Comparison of ENCODE assay signal across 8 cellular contexts in the genomic region with DNA sequence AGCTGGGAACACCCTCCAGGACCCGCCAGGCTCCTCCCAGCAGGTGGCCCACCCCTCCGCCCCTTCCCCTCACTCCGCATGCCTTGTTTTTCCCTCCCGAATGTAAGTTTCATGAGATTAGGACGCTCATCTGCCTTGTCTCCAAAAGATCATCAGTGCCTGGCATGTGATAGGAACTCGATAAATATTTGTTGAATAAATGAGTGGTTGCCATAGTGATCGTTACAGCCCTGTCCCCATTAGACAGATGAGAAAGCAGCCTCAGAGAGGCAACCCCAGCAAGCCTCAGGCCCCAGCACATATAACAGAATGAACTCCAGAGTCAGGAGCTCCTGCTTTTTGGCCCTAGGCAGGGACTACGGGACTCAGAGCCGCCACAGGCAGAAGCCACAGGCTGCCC. TPM values are rescaled to one million over a fixed set of nuclear protein-coding genes. Genes with fewer than 3 reads are reported as not detected.
DNase-seq lines count a peak whose midpoint lies in the region; ATAC-seq and TF ChIP-seq lines count a peak whose summit lies in the region.
"Had no signal": no experiment of that assay in that cellular context is flagged by ENCODE, and none has a peak within 500 bp of the region (broad histone marks: within the 10 kb centered on the region; RNA-seq: fewer than 3 reads in every experiment).

No MANE protein-coding gene starts in this region.

- H3K27ac Mint-ChIP-seq in GM23338, result no peak overlapping the region
- peak overlapping the region in 1 of 2 donors; percentile 92 for H3K27ac Mint-ChIP-seq in stimulated activated naive CD8-positive, alpha-beta T cell treated with anti-CD3 and anti-CD28 coated beads, Interleukin-15, amount 100 ng/mL, for 72 hours

- peaks cover 2% of the 10 kb centered on the region; the same call in 1 of the 3 replicates for H3K36me3 Mint-ChIP-seq in GM23338 (ENCODE audit: low read depth)
- H3K36me3 Mint-ChIP-seq: brain had no signal

- H3K9ac ChIP-seq in fibroblast of lung (ENCODE audit: insufficient read depth, low read length), result no peak overlapping the region
- H3K9ac ChIP-seq in smooth muscle cell (ENCODE audit: low read depth), result peak overlapping the region; percentile 73

- H3K36me3 ChIP-seq in GM23338 (ENCODE audit: insufficient read depth) (no peaks in the 10 kb centered on the region), Peyer's patch (peaks cover 0 to 17% (median 0%) of the 10 kb centered on the region in 3 donors), fibroblast of lung (ENCODE audit: control insufficient read depth, insufficient read depth, low read length) (no peaks in the 10 kb centered on the region), smooth muscle cell (ENCODE audit: low read depth) (no peaks in the 10 kb centered on the region)

- no peaks in the 10 kb centered on the region for H3K9me2 ChIP-seq in GM23338 (ENCODE audit: insufficient read depth)

- H3K4me1 ChIP-seq in GM23338 (ENCODE audit: insufficient read depth) (peaks cover 22% of the 10 kb centered on the region), Peyer's patch (peaks cover 5 to 46% (median 29%) of the 10 kb centered on the region in 4 donors), fibroblast of lung (ENCODE audit: control insufficient read depth, extremely low read depth, insufficient read depth, low read length) (peaks cover 5% of the 10 kb centered on the region), smooth muscle cell (ENCODE audit: low read depth) (peaks cover 28% of the 10 kb centered on the region)

- WGBS in smooth muscle cell (ENCODE audit: low lambda C conversion rate), result 80% methylated on average over 8 of the region's 9 CpGs

- TF ChIP-seq CTCF in GM23338 (conservative IDR thresholded peaks at IDR 0.05; ENCODE audit: low read depth in 2 of 2) (no peak), Peyer's patch (IDR thresholded peaks at IDR 0.05) (no peak), fibroblast of lung (conservative IDR thresholded peaks at IDR 0.05 in 1 of 2, IDR thresholded peaks at IDR 0.05 in 1 of 2; ENCODE audit: low read depth in 1 of 2, low read length in 2 of 2) (no peak), smooth muscle cell (IDR thresholded peaks at IDR 0.05; ENCODE audit: borderline replicate concordance, insufficient read depth, poor library complexity, severe bottlenecking) (no peak)

- H3K27me3 ChIP-seq in GM23338 (ENCODE audit: insufficient read depth), result no peaks in the 10 kb centered on the region
- no peaks in the 10 kb centered on the region for H3K27me3 ChIP-seq in Peyer's patch
- H3K27me3 ChIP-seq in fibroblast of lung (ENCODE audit: control insufficient read depth, insufficient read depth, low read length), result no peaks in the 10 kb centered on the region
- H3K27me3 ChIP-seq in smooth muscle cell (ENCODE audit: low read depth), result no peaks in the 10 kb centered on the region

- H3K4me3 ChIP-seq in GM23338, result no peak overlapping the region
- no peak overlapping the region for H3K4me3 ChIP-seq in Peyer's patch
- H3K4me3 ChIP-seq in fibroblast of lung (replicated peaks in 1 of 4; ENCODE audit: control extremely low read depth in 1 of 4, insufficient read depth in 1 of 4, low read depth in 3 of 4, low read length in 4 of 4), result no peak overlapping the region
- H3K4me3 ChIP-seq in smooth muscle cell, result no peak overlapping the region

- H4K20me1 ChIP-seq in GM23338 (replicated peaks; ENCODE audit: insufficient read depth) (no peaks in the 10 kb centered on the region; the same call in 1 of the 2 replicates), fibroblast of lung (ENCODE audit: control insufficient read depth, extremely low read depth, insufficient read depth, low read length) (no peaks in the 10 kb centered on the region), smooth muscle cell (ENCODE audit: low read depth) (peaks cover 7% of the 10 kb centered on the region)

- no peaks in the 10 kb centered on the region for H3K9me3 Mint-ChIP-seq in GM23338
- H3K9me3 Mint-ChIP-seq in stimulated activated naive CD8-positive, alpha-beta T cell treated with anti-CD3 and anti-CD28 coated beads, Interleukin-15, amount 100 ng/mL, for 72 hours, result no peaks in the 10 kb centered on the region
- H3K9me3 Mint-ChIP-seq: brain had no signal

- no peaks in the 10 kb centered on the region for H3K9me3 ChIP-seq in Peyer's patch
- H3K9me3 ChIP-seq in fibroblast of lung (ENCODE audit: control insufficient read depth, insufficient read depth, low read depth, low read length), result no peaks in the 10 kb centered on the region
- no peaks in the 10 kb centered on the region for H3K9me3 ChIP-seq in smooth muscle cell (replicated peaks; ENCODE audit: low read depth)

- H3K4me3 Mint-ChIP-seq in GM23338, result no peak overlapping the region
- no peak overlapping the region for H3K4me3 Mint-ChIP-seq in stimulated activated naive CD8-positive, alpha-beta T cell treated with anti-CD3 and anti-CD28 coated beads, Interleukin-15, amount 100 ng/mL, for 72 hours

- no peak for TF ChIP-seq POLR2A in Peyer's patch (IDR thresholded peaks at IDR 0.05)

- peaks cover 36% of the 10 kb centered on the region for H3K4me1 Mint-ChIP-seq in GM23338
- H3K4me1 Mint-ChIP-seq in stimulated activated naive CD8-positive, alpha-beta T cell treated with anti-CD3 and anti-CD28 coated beads, Interleukin-15, amount 100 ng/mL, for 72 hours, result peaks cover 53% of the 10 kb centered on the region

- no peak for ATAC-seq in GM23338
- ATAC-seq in stimulated activated naive CD8-positive, alpha-beta T cell treated with anti-CD3 and anti-CD28 coated beads, Interleukin-15, amount 100 ng/mL, for 72 hours, result no peak

- peaks cover 11% of the 10 kb centered on the region; the same call in 1 of the 2 replicates for H3F3A ChIP-seq in GM23338 (replicated peaks; ENCODE audit: low read depth)
- peaks cover 20% of the 10 kb centered on the region for H3F3A ChIP-seq in smooth muscle cell (ENCODE audit: low read depth)

- no peak overlapping the region for H2AFZ ChIP-seq in GM23338
- H2AFZ ChIP-seq in fibroblast of lung (ENCODE audit: low read length), result no peak overlapping the region
- no peak overlapping the region for H2AFZ ChIP-seq in smooth muscle cell (ENCODE audit: low read depth)

- H3K4me2 ChIP-seq in GM23338 (peak overlapping the region; percentile 51; the same call in 1 of the 2 replicates), fibroblast of lung (ENCODE audit: extremely low read depth, insufficient read depth, low read length) (no peak overlapping the region), smooth muscle cell (peak overlapping the region; percentile 52)

- H3K79me2 ChIP-seq in GM23338 (replicated peaks; ENCODE audit: insufficient read depth) (0 out of 2 replicates have a peak, but pooled peaks cover 4% of the 10 kb centered on the region), fibroblast of lung (ENCODE audit: control insufficient read depth, insufficient read depth, low read length) (no peaks in the 10 kb centered on the region), smooth muscle cell (ENCODE audit: low read depth) (peaks cover 8% of the 10 kb centered on the region)

- H3K27ac ChIP-seq in GM23338 (ENCODE audit: low read depth) (no peak overlapping the region; the same call in 1 of the 2 replicates), Peyer's patch (peak overlapping the region; percentile 74 to 87 (median 80)), fibroblast of lung (ENCODE audit: insufficient read depth, low read length) (peak overlapping the region; percentile 39), smooth muscle cell (ENCODE audit: low read depth) (peak overlapping the region; percentile 99)

- H3K27me3 Mint-ChIP-seq in GM23338 (ENCODE audit: insufficient read depth, low read depth, poor library complexity), result peaks cover 15% of the 10 kb centered on the region
- no peaks in the 10 kb centered on the region for H3K27me3 Mint-ChIP-seq in stimulated activated naive CD8-positive, alpha-beta T cell treated with anti-CD3 and anti-CD28 coated beads, Interleukin-15, amount 100 ng/mL, for 72 hours
- H3K27me3 Mint-ChIP-seq: brain had no signal

- DNase-seq in GM23338 (ENCODE audit: low spot score), result no peak
- no peak for DNase-seq in Peyer's patch
- no peak for DNase-seq in fibroblast of lung (ENCODE audit: low read depth in 2 of 2)
- DNase-seq in smooth muscle cell (lab: John Stamatoyannopoulos, UW; ENCODE audit: unreplicated experiment), result no peak
- no peak for DNase-seq in stimulated activated naive CD8-positive, alpha-beta T cell treated with anti-CD3 and anti-CD28 coated beads, Interleukin-15, amount 100 ng/mL, for 72 hours
- DNase-seq in ureter (ENCODE audit: low spot score), result no peak
- no peak for DNase-seq in ecto neural progenitor cell (ENCODE audit: low spot score)

TF ChIP-seq in GM23338, 12 proteins besides CTCF, POLR2A, EP300 and RAD21 (continues in another document):
- TF ChIP-seq CREB1 (CRISPR knock-in tag; IDR thresholded peaks at IDR 0.05; ENCODE audit: low read depth) (no peak), EZH2phosphoT487 (IDR thresholded peaks at IDR 0.05; ENCODE audit: unreplicated experiment) (no peak)

RNA-seq across cellular contexts. Expression of gene CAMKK1, which starts 5.0 kb away (rescaled TPM):
- 7.1 and 8.7 TPM in 2 replicates for total RNA-seq in GM23338 (2014; rRNA removed; shearing (Covaris generic))
- polyA plus RNA-seq in GM23338 (2016; fragmentation: Nextera tagmentation; extraction: Ambion mirVana), result 4.3 TPM in 2 replicates
- total RNA-seq in Peyer's patch, result 10 to 100 TPM in 1 of 4 donors, 1 to 10 TPM in 3; 2.5 to 13.2 (median 4.6) TPM
- total RNA-seq in fibroblast of lung, result 1.8 and 2.5 TPM in 2 replicates
- polyA plus RNA-seq in fibroblast of lung, result 0.41 and 1.3 TPM in 2 replicates
- 0.30 and 1.2 TPM in 2 replicates for polyA plus RNA-seq in fibroblast of lung (2012)
- 0.94 and 1.6 TPM in 2 replicates for polyA minus RNA-seq in fibroblast of lung (ENCODE audit: low replicate concordance)
- total RNA-seq in smooth muscle cell, result 6.3 and 8.8 TPM in 2 replicates
- 7.7 and 8.1 TPM in 2 replicates for polyA plus RNA-seq in smooth muscle cell
- total RNA-seq in ureter, result 7.8 TPM

RNA-seq across cellular contexts. Expression of gene P2RX1, which starts 28.5 kb away (rescaled TPM):
- 0.19 and 2.2 TPM in 2 replicates for total RNA-seq in GM23338 (2014; rRNA removed; shearing (Covaris generic))
- polyA plus RNA-seq in GM23338 (2016; fragmentation: Nextera tagmentation; extraction: Ambion mirVana) (0.17 and 0.31 TPM in 2 replicates), fibroblast of lung (0.02 TPM in 1 of 2 replicates, not detected in the other), smooth muscle cell (0.47 and 3.2 TPM in 2 replicates)
- total RNA-seq in Peyer's patch (10 to 100 TPM in 1 of 4 donors, 1 to 10 TPM in 2, under 1 TPM in 1; 0.88 to 27.2 (median 4.3) TPM), fibroblast of lung (under 0.01 TPM in 2 replicates), smooth muscle cell (1.3 and 2.4 TPM in 2 replicates), ureter (44.3 TPM)
- 0.03 TPM in 1 of 2 replicates, not detected in the other for polyA plus RNA-seq in fibroblast of lung (2012)
- not detected in 2 replicates for polyA minus RNA-seq in fibroblast of lung (ENCODE audit: low replicate concordance)

RNA-seq across cellular contexts. Expression of gene NCBP3, which starts 41.8 kb away (rescaled TPM):
- total RNA-seq in GM23338 (2014; rRNA removed; shearing (Covaris generic)), result 34.6 and 42.8 TPM in 2 replicates
- polyA plus RNA-seq in GM23338 (2016; fragmentation: Nextera tagmentation; extraction: Ambion mirVana) (28.1 and 35.5 TPM in 2 replicates), fibroblast of lung (20.4 and 20.6 TPM in 2 replicates), smooth muscle cell (30.7 and 32.4 TPM in 2 replicates)
- total RNA-seq in Peyer's patch (10 to 100 TPM; 24.8 to 41.6 (median 32.2) TPM), fibroblast of lung (20.3 and 23.3 TPM in 2 replicates), smooth muscle cell (28.3 and 30.0 TPM in 2 replicates), ureter (46.1 TPM)
- polyA plus RNA-seq in fibroblast of lung (2012), result 16.9 and 22.8 TPM in 2 replicates
- 3.6 and 3.9 TPM in 2 replicates for polyA minus RNA-seq in fibroblast of lung (ENCODE audit: low replicate concordance)
